ENCODE assay signal across 16 cellular contexts in genomic region chr10:129021597-129022304, GRCh38.
A peak's percentile ranks its signal among the peaks of the same experiment; 100 is the strongest.
DNase-seq lines count a peak whose midpoint lies in the region; ATAC-seq and TF ChIP-seq lines count a peak whose summit lies in the region.
"Had no signal": no experiment of that assay in that cellular context is flagged by ENCODE, and none has a peak within 500 bp of the region (broad histone marks: within the 10 kb centered on the region; RNA-seq: fewer than 3 reads in every experiment).

No MANE protein-coding gene starts in this region.

- H3K9me3 Mint-ChIP-seq in brain: no peaks in the 10 kb centered on the region
- no peaks in the 10 kb centered on the region for H3K9me3 Mint-ChIP-seq in nephron progenitor cell
- H3K9me3 Mint-ChIP-seq: activated naive CD4-positive, alpha-beta T cell treated with anti-CD3 and anti-CD28 coated beads, Interleukin-2, amount 10 ng/mL, durations not matched to agents 7 days and 5 days; naive thymus-derived CD4-positive, alpha-beta T cell had no signal

- intact Hi-C loops in left ventricle myocardium inferior (cut with micrococcal nuclease) (loop anchor here (10.0 kb wide), 2 partner anchors 97 to 953 kb away; no protein-coding TSS in a partner anchor), upper lobe of right lung (cut with DNase I) (no loop called here)

- no peak overlapping the region for H3K4me2 ChIP-seq in osteoblast (ENCODE audit: insufficient read depth, low read length)

- H3K36me3 ChIP-seq in left ventricle myocardium inferior (no peaks in the 10 kb centered on the region), upper lobe of right lung (no peaks in the 10 kb centered on the region), osteoblast (ENCODE audit: insufficient read depth, low read length) (no peaks in the 10 kb centered on the region)
- H3K36me3 ChIP-seq: esophagus squamous epithelium, left lung had no signal

- no peak overlapping the region for H3K4me3 ChIP-seq in left ventricle myocardium inferior
- no peak overlapping the region for H3K4me3 ChIP-seq in upper lobe of right lung
- H3K4me3 ChIP-seq in osteoblast (ENCODE audit: insufficient read depth, low read length): no peak overlapping the region
- H3K4me3 ChIP-seq: dorsolateral prefrontal cortex, esophagus squamous epithelium, left lung had no signal

- H3K36me3 Mint-ChIP-seq in brain: no peaks in the 10 kb centered on the region
- no peaks in the 10 kb centered on the region for H3K36me3 Mint-ChIP-seq in nephron progenitor cell (ENCODE audit: low read depth)
- H3K36me3 Mint-ChIP-seq: activated naive CD4-positive, alpha-beta T cell treated with anti-CD3 and anti-CD28 coated beads, Interleukin-2, amount 10 ng/mL, durations not matched to agents 7 days and 5 days; naive thymus-derived CD4-positive, alpha-beta T cell had no signal

- H3K27me3 Mint-ChIP-seq in brain: peaks cover 16% of the 10 kb centered on the region
- H3K27me3 Mint-ChIP-seq in nephron progenitor cell (ENCODE audit: low read depth, poor library complexity): peaks cover 16% of the 10 kb centered on the region

- H3K4me1 ChIP-seq in left ventricle myocardium inferior (peaks cover 21% of the 10 kb centered on the region), upper lobe of right lung (peaks cover 5% of the 10 kb centered on the region), osteoblast (ENCODE audit: insufficient read depth, low read length) (no peaks in the 10 kb centered on the region)
- H3K4me1 ChIP-seq: left lung had no signal

- H3K9me3 ChIP-seq in left ventricle myocardium inferior (replicated peaks): no peaks in the 10 kb centered on the region
- no peaks in the 10 kb centered on the region for H3K9me3 ChIP-seq in upper lobe of right lung
- no peaks in the 10 kb centered on the region for H3K9me3 ChIP-seq in osteoblast (ENCODE audit: low read depth, low read length)
- H3K9me3 ChIP-seq: esophagus squamous epithelium, left lung had no signal

- no peak overlapping the region for H2AFZ ChIP-seq in osteoblast (ENCODE audit: low read length)

- peak overlapping the region in 3 of 5 experiments; percentile 20 to 66 (median 60) for H3K4me3 Mint-ChIP-seq in brain
- H3K4me3 Mint-ChIP-seq in nephron progenitor cell: peak overlapping the region; percentile 29
- H3K4me3 Mint-ChIP-seq: activated naive CD4-positive, alpha-beta T cell treated with anti-CD3 and anti-CD28 coated beads, Interleukin-2, amount 10 ng/mL, durations not matched to agents 7 days and 5 days; naive thymus-derived CD4-positive, alpha-beta T cell had no signal

- H3K79me2 ChIP-seq in osteoblast (ENCODE audit: insufficient read depth, low read length): no peaks in the 10 kb centered on the region

- H3K4me1 Mint-ChIP-seq in brain: peaks cover 62% of the 10 kb centered on the region
- H3K4me1 Mint-ChIP-seq in nephron progenitor cell: peaks cover 47% of the 10 kb centered on the region
- H3K4me1 Mint-ChIP-seq: activated naive CD4-positive, alpha-beta T cell treated with anti-CD3 and anti-CD28 coated beads, Interleukin-2, amount 10 ng/mL, durations not matched to agents 7 days and 5 days; naive thymus-derived CD4-positive, alpha-beta T cell had no signal

- H3K27ac ChIP-seq in left ventricle myocardium inferior (replicated peaks): peak overlapping the region; percentile 76
- no peak overlapping the region for H3K27ac ChIP-seq in upper lobe of right lung
- H3K27ac ChIP-seq in osteoblast (ENCODE audit: low read depth, low read length): no peak overlapping the region
- H3K27ac ChIP-seq: left lung had no signal

- ATAC-seq in upper lobe of right lung (peak; percentile 21), GM21576 (IDR thresholded peaks at IDR 0.05; ENCODE audit: unreplicated experiment) (no peak)
- ATAC-seq: left lung; naive thymus-derived CD4-positive, alpha-beta T cell had no signal

- DNase-seq in left ventricle myocardium inferior (peak; percentile 37), nephron progenitor cell (peak; percentile 50), upper lobe of right lung (no peak), osteoblast (ENCODE audit: insufficient read length, low spot score, missing footprints) (no peak), HK-2 (ENCODE audit: unreplicated experiment) (no peak)
- DNase-seq: activated naive CD4-positive, alpha-beta T cell treated with anti-CD3 and anti-CD28 coated beads, Interleukin-2, amount 10 ng/mL, durations not matched to agents 7 days and 5 days; AML-193; dorsolateral prefrontal cortex; esophagus squamous epithelium; left lung; naive thymus-derived CD4-positive, alpha-beta T cell; NCI-H1436; stimulated activated CD4-positive, alpha-beta T cell treated with anti-CD3 and anti-CD28 coated beads, Interleukin-1b, Interleukin-23, amount 100 ng/mL, for 48 hours; SW 1271 had no signal

- no peaks in the 10 kb centered on the region for H4K20me1 ChIP-seq in osteoblast (ENCODE audit: insufficient read depth, low read length)

- H3K27me3 ChIP-seq in left ventricle myocardium inferior (ENCODE audit: low read depth) (peaks cover 48% of the 10 kb centered on the region), upper lobe of right lung (no peaks in the 10 kb centered on the region), osteoblast (ENCODE audit: insufficient read depth, low read length) (peaks cover 3% of the 10 kb centered on the region)

- H3K27ac Mint-ChIP-seq in brain (peak overlapping the region in 3 of 5 experiments; percentile 80 to 95 (median 81)), nephron progenitor cell (peak overlapping the region; percentile 83)
- H3K27ac Mint-ChIP-seq: activated naive CD4-positive, alpha-beta T cell treated with anti-CD3 and anti-CD28 coated beads, Interleukin-2, amount 10 ng/mL, durations not matched to agents 7 days and 5 days had no signal

- TF ChIP-seq CTCF in brain (conservative IDR thresholded peaks at IDR 0.05): no peak
- TF ChIP-seq CTCF in left ventricle myocardium inferior (IDR thresholded peaks at IDR 0.05; ENCODE audit: borderline replicate concordance): no peak
- TF ChIP-seq CTCF in nephron progenitor cell (IDR thresholded peaks at IDR 0.05): no peak
- no peak for TF ChIP-seq CTCF in upper lobe of right lung (IDR thresholded peaks at IDR 0.05)
- TF ChIP-seq CTCF in osteoblast (IDR thresholded peaks at IDR 0.05; ENCODE audit: extremely low read depth, low read depth, low read length): no peak

Comparison
In these comparisons a context has a peak if more than half of its experiments do, and no peak if none do; other contexts are left out.
1. DNase-seq: peak in left ventricle myocardium inferior (single experiment) and nephron progenitor cell (single experiment); none in upper lobe of right lung (single experiment), osteoblast (single experiment) and HK-2 (single experiment).